In genomic region chr4:86291180-86291579, GRCh38 we compare ENCODE assay signal across 23 cellular contexts.
"Had no signal": no experiment of that assay in that cellular context is flagged by ENCODE, and none has a peak within 500 bp of the region (broad histone marks: within the 10 kb centered on the region; RNA-seq: fewer than 3 reads in every experiment).

No MANE protein-coding gene starts in this region.

- H3K36me3 ChIP-seq: esophagus squamous epithelium, gastroesophageal sphincter, heart left ventricle, left lung, lower lobe of right lung had no signal

- H3K4me3 ChIP-seq: coronary artery, dorsolateral prefrontal cortex, esophagus squamous epithelium, gastroesophageal sphincter, heart left ventricle, hepatocyte, left lung, lower lobe of right lung, mucosa of descending colon had no signal

- H3K36me3 Mint-ChIP-seq: immature natural killer cell, mesothelial cell of epicardium had no signal

- H2AFZ ChIP-seq: hepatocyte had no signal

- H3K9me3 Mint-ChIP-seq: mesothelial cell of epicardium had no signal

- H3K27ac Mint-ChIP-seq: immature natural killer cell, mesothelial cell of epicardium had no signal

- DNase-seq: dermis blood vessel endothelial cell; dorsolateral prefrontal cortex; effector CD4-positive, alpha-beta T cell; effector memory CD4-positive, alpha-beta T cell; erythroblast; esophagus squamous epithelium; foreskin fibroblast; heart left ventricle; hypothalamus; immature natural killer cell; islet precursor cell; left cardiac atrium; left lung; left ventricle myocardium superior; lower lobe of right lung; mesenchymal stem cell; mucosa of descending colon had no signal

- H3K79me2 ChIP-seq: hepatocyte had no signal

- H3K4me2 ChIP-seq: hepatocyte had no signal

- H3K4me1 Mint-ChIP-seq: immature natural killer cell had no signal

- H3K27ac ChIP-seq: coronary artery, dorsolateral prefrontal cortex, epithelial cell of prostate, esophagus squamous epithelium, gastroesophageal sphincter, heart left ventricle, hepatocyte, left lung, lower lobe of right lung had no signal

- ATAC-seq: esophagus mucosa, gastroesophageal sphincter, heart left ventricle, left cardiac atrium, left lung, left ventricle myocardium superior, lower lobe of right lung, mucosa of descending colon had no signal

- H3K27me3 ChIP-seq: dorsolateral prefrontal cortex, esophagus squamous epithelium, gastroesophageal sphincter, heart left ventricle, hepatocyte, left lung had no signal

- H3K4me3 Mint-ChIP-seq: immature natural killer cell, mesothelial cell of epicardium had no signal

- H3K9me3 ChIP-seq: esophagus squamous epithelium, gastroesophageal sphincter, heart left ventricle, left lung, lower lobe of right lung, mucosa of descending colon had no signal

- H3K4me1 ChIP-seq: heart left ventricle, left lung, lower lobe of right lung had no signal
